1 cellular context compared by ENCODE assay signal in the genomic region with DNA sequence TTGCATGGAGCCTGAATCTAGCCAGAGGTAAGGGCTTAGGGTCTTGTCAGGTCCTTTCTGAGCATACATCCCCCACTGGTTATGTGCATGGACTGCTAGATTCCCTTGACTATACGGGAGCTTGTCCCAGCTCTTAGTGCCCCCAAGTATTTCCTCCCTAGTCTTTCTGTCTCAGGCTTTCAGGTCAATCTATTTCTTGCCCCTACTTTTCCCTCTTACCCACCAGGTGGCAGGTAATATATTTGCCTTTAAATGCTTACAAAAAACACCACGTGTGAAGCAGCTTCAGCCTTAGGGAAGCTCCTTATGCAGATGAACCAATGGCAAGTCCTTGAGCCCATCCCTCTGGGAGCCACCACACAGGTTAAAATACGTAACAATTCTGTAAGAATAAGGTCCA.
A peak's percentile ranks its signal among the peaks of the same experiment; 100 is the strongest.
TF ChIP-seq lines count a peak whose summit lies in the region.

No MANE protein-coding gene starts in this region.

TF ChIP-seq in H1, 55 proteins besides CTCF, POLR2A, EP300 and RAD21:
- TF ChIP-seq ATF2 (IDR thresholded peaks at IDR 0.05; ENCODE audit: low read length) (no peak), NRF1 (IDR thresholded peaks at IDR 0.05; ENCODE audit: low read depth, low read length) (no peak), MAX (IDR thresholded peaks at IDR 0.05) (peak; percentile 64; the same call in 1 of the 2 replicates), ASH2L (IDR thresholded peaks at IDR 0.05; ENCODE audit: low read length) (peak; percentile 21), MAFK (IDR thresholded peaks at IDR 0.05; ENCODE audit: low read depth, low read length) (no peak), SP1 (IDR thresholded peaks at IDR 0.05; ENCODE audit: low read depth, low read length) (0 out of 2 replicates have a peak, but pooled peaks have one; percentile 11)
